Comparison of ENCODE assay signal across 7 cellular contexts in genomic region chr4:123023647-123024046, GRCh38.
"Had no signal": no experiment of that assay in that cellular context is flagged by ENCODE, and none has a peak within 500 bp of the region (broad histone marks: within the 10 kb centered on the region; RNA-seq: fewer than 3 reads in every experiment).

No MANE protein-coding gene starts in this region.

- H3K27me3 Mint-ChIP-seq: IgD-negative memory B cell had no signal

- H2AFZ ChIP-seq: GM23248 had no signal

- H3K27ac ChIP-seq: GM23248, HL-60 had no signal

- H3K9ac ChIP-seq: GM23248 had no signal

- DNase-seq: GM23248, GOT3, H7, HCEC 1CT had no signal

- ATAC-seq: HepG2 had no signal

- H3K4me3 ChIP-seq: GM23248 had no signal

- H3K9me3 Mint-ChIP-seq: IgD-negative memory B cell had no signal

- H3K27ac Mint-ChIP-seq: IgD-negative memory B cell had no signal
